Comparison of ENCODE assay signal across 20 cellular contexts in the genomic region with DNA sequence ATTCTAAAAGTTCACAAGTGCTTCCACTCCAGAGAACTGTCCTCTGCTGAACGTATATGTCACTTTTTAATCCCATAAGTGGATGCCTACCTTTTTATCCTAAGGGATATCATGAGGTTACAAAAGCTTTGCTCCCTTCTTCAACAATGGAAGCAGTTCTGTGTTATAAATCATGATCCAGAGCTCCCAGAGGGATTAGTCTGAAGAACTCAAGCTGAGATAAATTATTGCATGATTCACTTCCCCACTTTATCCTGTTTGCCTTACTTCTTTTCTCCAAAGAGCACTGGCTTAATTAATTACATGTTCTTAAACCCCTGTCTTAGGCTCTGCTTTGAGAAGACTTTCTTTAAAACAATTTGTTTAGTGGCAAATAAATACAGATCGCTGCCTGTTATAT.
"Had no signal": no experiment of that assay in that cellular context is flagged by ENCODE, and none has a peak within 500 bp of the region (broad histone marks: within the 10 kb centered on the region; RNA-seq: fewer than 3 reads in every experiment).

No MANE protein-coding gene starts in this region.

- H3K36me3 ChIP-seq: tibial nerve had no signal

- DNase-seq: activated CD4-positive, alpha-beta T cell treated with anti-CD3 and anti-CD28 coated beads for 4 hours; activated CD4-positive, alpha-beta T cell treated with anti-CD3 and anti-CD28 coated beads, Interleukin-2, amount 50 U/mL, for 48 hours; activated CD8-positive, alpha-beta memory T cell treated with anti-CD3 and anti-CD28 coated beads for 24 hours; activated effector memory CD4-positive, alpha-beta T cell treated with Interleukin-2 at 50 U/mL for 16 hours; activated naive CD4-positive, alpha-beta T cell treated with Interleukin-2 at 50 U/mL for 16 hours; aorta; caudate nucleus; cortex of kidney; effector memory CD8-positive, alpha-beta T cell; foreskin fibroblast; head of caudate nucleus; hypothalamus; immature natural killer cell; midbrain; naive thymus-derived CD8-positive, alpha-beta T cell; nucleus accumbens; right cardiac atrium; stimulated activated CD4-positive, alpha-beta T cell treated with anti-CD3 and anti-CD28 coated beads, Interleukin-2, amount 100 ng/mL, for 48 hours; stimulated activated naive CD4-positive, alpha-beta T cell treated with Interleukin-2 at 50 U/mL for 16 hours had no signal

- H3K9me3 ChIP-seq: tibial nerve had no signal

- H3K27me3 ChIP-seq: tibial nerve had no signal

- H3K4me3 ChIP-seq: tibial nerve had no signal

- H3K27ac ChIP-seq: tibial nerve had no signal

- H3K4me1 ChIP-seq: tibial nerve had no signal
